ENCODE assay signal across 1 cellular context in genomic region chr9:97923529-97924108, GRCh38.
A peak's percentile ranks its signal among the peaks of the same experiment; 100 is the strongest.
TF ChIP-seq lines count a peak whose summit lies in the region.

No MANE protein-coding gene starts in this region.

TF ChIP-seq in K562, 482 proteins besides CTCF, POLR2A, EP300 and RAD21 (continued from another document and continues in another):
- TF ChIP-seq HMGXB4 (CRISPR knock-in tag; IDR thresholded peaks at IDR 0.05) (no peak), MYC (IDR thresholded peaks at IDR 0.05; ENCODE audit: low read depth, low read length) (peak; percentile 61), MYC (CRISPR knock-in tag; IDR thresholded peaks at IDR 0.05; ENCODE audit: borderline replicate concordance, low read depth) (no peak), BRF2 (IDR thresholded peaks at IDR 0.05; ENCODE audit: borderline replicate concordance, insufficient read depth, insufficient read length) (no peak), MCM3 (IDR thresholded peaks at IDR 0.05) (no peak), PYGO2 (tag; IDR thresholded peaks at IDR 0.05) (no peak), ADNP (tag; IDR thresholded peaks at IDR 0.05) (no peak), STAG1 (CRISPR knock-in tag; IDR thresholded peaks at IDR 0.05; ENCODE audit: borderline replicate concordance) (no peak), TFAP4 (CRISPR knock-in tag; IDR thresholded peaks at IDR 0.05; ENCODE audit: borderline replicate concordance) (no peak), CHAMP1 (IDR thresholded peaks at IDR 0.05) (peak; percentile 79), BRF1 (IDR thresholded peaks at IDR 0.05; ENCODE audit: borderline replicate concordance, extremely low read depth, insufficient read length) (no peak), ZNF592 (IDR thresholded peaks at IDR 0.05) (peak; percentile 44), ZNF518B (CRISPR knock-in tag; IDR thresholded peaks at IDR 0.05) (no peak), TAF9B (IDR thresholded peaks at IDR 0.05; ENCODE audit: partially characterized antibody) (no peak), ZNF436 (CRISPR knock-in tag; IDR thresholded peaks at IDR 0.05) (no peak), KHSRP (IDR thresholded peaks at IDR 0.05) (no peak), MXI1 (IDR thresholded peaks at IDR 0.05; ENCODE audit: low read depth, low read length) (0 out of 2 replicates have a peak, but pooled peaks have one; percentile 28), PHF8 (IDR thresholded peaks at IDR 0.05; ENCODE audit: borderline replicate concordance, low read length) (no peak), ZBTB43 (CRISPR knock-in tag; IDR thresholded peaks at IDR 0.05) (no peak), MLLT1 (IDR thresholded peaks at IDR 0.05) (peak; percentile 26 to 40; a peak in 2 of 4 replicates), HDAC8 (tag; IDR thresholded peaks at IDR 0.05) (no peak), PCBP2 (IDR thresholded peaks at IDR 0.05; ENCODE audit: low read depth, low read length, poor library complexity, severe bottlenecking) (no peak), XRCC5 (IDR thresholded peaks at IDR 0.05; ENCODE audit: low read depth, low read length) (0 out of 2 replicates have a peak, but pooled peaks have one; percentile 48), MED1 (CRISPR knock-in tag; IDR thresholded peaks at IDR 0.05; ENCODE audit: borderline replicate concordance) (no peak), NCOR1 (IDR thresholded peaks at IDR 0.05) (peak; percentile 44), MAFF (IDR thresholded peaks at IDR 0.05; ENCODE audit: low read length) (no peak), NCOA1 (IDR thresholded peaks at IDR 0.05; ENCODE audit: low read depth) (0 out of 2 replicates have a peak, but pooled peaks have one; percentile 11), ZBTB33 (CRISPR knock-in tag; IDR thresholded peaks at IDR 0.05) (0 out of 2 replicates have a peak, but pooled peaks have one; percentile 12), ZNF133 (CRISPR knock-in tag; IDR thresholded peaks at IDR 0.05) (no peak), STAT6 (CRISPR knock-in tag; IDR thresholded peaks at IDR 0.05) (no peak), BHLHE40 (IDR thresholded peaks at IDR 0.05; ENCODE audit: low read length) (no peak), KDM4B (IDR thresholded peaks at IDR 0.05; ENCODE audit: borderline replicate concordance in 2 of 2, low read depth in 1 of 2) (no peak), RBM15 (IDR thresholded peaks at IDR 0.05; ENCODE audit: insufficient read depth, low read length) (no peak), RAD51 (IDR thresholded peaks at IDR 0.05; ENCODE audit: borderline replicate concordance, low read depth) (peak; percentile 28; the same call in 1 of the 2 replicates), KLF10 (CRISPR knock-in tag; IDR thresholded peaks at IDR 0.05) (no peak), ZNF3 (CRISPR knock-in tag; IDR thresholded peaks at IDR 0.05) (no peak)
